Comparison of ENCODE assay signal across 14 cellular contexts in genomic region chr13:98468929-98469328, GRCh38.
DNase-seq lines count a peak whose midpoint lies in the region; ATAC-seq and TF ChIP-seq lines count a peak whose summit lies in the region.
"Had no signal": no experiment of that assay in that cellular context is flagged by ENCODE, and none has a peak within 500 bp of the region (broad histone marks: within the 10 kb centered on the region; RNA-seq: fewer than 3 reads in every experiment).

No MANE protein-coding gene starts in this region.

- peaks cover 30 to 84% of the 10 kb centered on the region in 2 experiments for H3K79me1 ChIP-seq in IMR-90 (ENCODE audit: low read depth in 1 of 2, low read length in 2 of 2)

- no peak overlapping the region for H3K23ac ChIP-seq in IMR-90 (ENCODE audit: low read depth, low read length)

- H3K9me3 Mint-ChIP-seq in activated CD8-positive, alpha-beta memory T cell treated with anti-CD3 and anti-CD28 coated beads, Interleukin-2, amount 10 ng/mL, durations not matched to agents 7 days and 5 days (ENCODE audit: low read depth): peaks cover under 1% of the 10 kb centered on the region
- H3K9me3 Mint-ChIP-seq in central memory CD8-positive, alpha-beta T cell: no peaks in the 10 kb centered on the region
- H3K9me3 Mint-ChIP-seq in neural progenitor cell: no peaks in the 10 kb centered on the region
- no peaks in the 10 kb centered on the region for H3K9me3 Mint-ChIP-seq in mesothelial cell of epicardium
- H3K9me3 Mint-ChIP-seq: IgD-negative memory B cell had no signal

- H2AK9ac ChIP-seq in IMR-90 (replicated peaks; ENCODE audit: low read depth, low read length, poor library complexity): peak overlapping the region; percentile 25

- H2BK20ac ChIP-seq in IMR-90 (ENCODE audit: low read depth, low read length): no peak overlapping the region

- peaks cover 47% of the 10 kb centered on the region for H3K36me3 Mint-ChIP-seq in activated CD8-positive, alpha-beta memory T cell treated with anti-CD3 and anti-CD28 coated beads, Interleukin-2, amount 10 ng/mL, durations not matched to agents 7 days and 5 days
- H3K36me3 Mint-ChIP-seq in central memory CD8-positive, alpha-beta T cell (ENCODE audit: insufficient read depth): peaks cover 29% of the 10 kb centered on the region
- H3K36me3 Mint-ChIP-seq in neural progenitor cell (peaks cover 37% of the 10 kb centered on the region), mesothelial cell of epicardium (peaks cover 35% of the 10 kb centered on the region)

- no peak overlapping the region for H3K4me3 Mint-ChIP-seq in activated CD8-positive, alpha-beta memory T cell treated with anti-CD3 and anti-CD28 coated beads, Interleukin-2, amount 10 ng/mL, durations not matched to agents 7 days and 5 days
- no peak overlapping the region for H3K4me3 Mint-ChIP-seq in central memory CD8-positive, alpha-beta T cell
- no peak overlapping the region for H3K4me3 Mint-ChIP-seq in neural progenitor cell
- no peak overlapping the region for H3K4me3 Mint-ChIP-seq in mesothelial cell of epicardium
- H3K4me3 Mint-ChIP-seq: CD4-positive, alpha-beta memory T cell; IgD-negative memory B cell had no signal

- H3K4me1 Mint-ChIP-seq in activated CD8-positive, alpha-beta memory T cell treated with anti-CD3 and anti-CD28 coated beads, Interleukin-2, amount 10 ng/mL, durations not matched to agents 7 days and 5 days: peaks cover 28% of the 10 kb centered on the region
- peaks cover 43% of the 10 kb centered on the region for H3K4me1 Mint-ChIP-seq in central memory CD8-positive, alpha-beta T cell
- H3K4me1 Mint-ChIP-seq in neural progenitor cell (peaks cover 12% of the 10 kb centered on the region), mesothelial cell of epicardium (peaks cover 1% of the 10 kb centered on the region)

- H3K4me1 ChIP-seq in IMR-90 (ENCODE audit: control insufficient read depth, insufficient read depth, low read length): 0 out of 2 replicates have a peak, but pooled peaks cover 3% of the 10 kb centered on the region
- peaks cover 6% of the 10 kb centered on the region for H3K4me1 ChIP-seq in neural progenitor cell
- H3K4me1 ChIP-seq in vagina: peaks cover 39% of the 10 kb centered on the region

- dilution Hi-C loops in IMR-90 (cut with HindIII; ENCODE audit: low sequenced_read_pairs, unreplicated experiment): loop anchor here (25.0 kb wide), 1 partner anchor 193 kb away; no protein-coding TSS in a partner anchor

- H3K27ac ChIP-seq in IMR-90 (ENCODE audit: insufficient read depth, low read length) (no peak overlapping the region), neural progenitor cell (no peak overlapping the region), vagina (no peak overlapping the region)

- H3K9me3 ChIP-seq in IMR-90 (ENCODE audit: control insufficient read depth, insufficient read depth, low read length) (no peaks in the 10 kb centered on the region), neural progenitor cell (ENCODE audit: low read depth) (no peaks in the 10 kb centered on the region), vagina (no peaks in the 10 kb centered on the region)

- ATAC-seq in activated CD8-positive, alpha-beta memory T cell treated with anti-CD3 and anti-CD28 coated beads, Interleukin-2, amount 10 ng/mL, durations not matched to agents 7 days and 5 days: no peak
- ATAC-seq in IMR-90 (ENCODE audit: low read depth) (no peak), HG03432 (IDR thresholded peaks at IDR 0.05; ENCODE audit: unreplicated experiment) (no peak)
- ATAC-seq in central memory CD8-positive, alpha-beta T cell (replicated peaks; ENCODE audit: extremely low read depth, poor library complexity, severe bottlenecking): no peak

- no peak overlapping the region for H3K4me3 ChIP-seq in IMR-90 (ENCODE audit: insufficient read depth, low read depth, low read length)
- H3K4me3 ChIP-seq in neural progenitor cell: no peak overlapping the region
- no peak overlapping the region for H3K4me3 ChIP-seq in vagina

- in situ Hi-C loops in IMR-90 (cut with MboI; ENCODE audit: low sequenced_read_pairs): no loop called here

- peaks cover 3% of the 10 kb centered on the region for H3F3A ChIP-seq in neural progenitor cell (ENCODE audit: low read depth)

- H3K27me3 ChIP-seq in IMR-90 (ENCODE audit: control insufficient read depth, insufficient read depth, low read length) (no peaks in the 10 kb centered on the region), neural progenitor cell (no peaks in the 10 kb centered on the region), vagina (no peaks in the 10 kb centered on the region)

- H2AFZ ChIP-seq in IMR-90 (replicated peaks; ENCODE audit: low read length, poor library complexity) (peak overlapping the region; percentile 59), neural progenitor cell (replicated peaks) (no peak overlapping the region)

- H3K9me1 ChIP-seq in IMR-90 (ENCODE audit: insufficient read depth, low read length): peaks cover 16% of the 10 kb centered on the region

- H3K56ac ChIP-seq in IMR-90 (ENCODE audit: extremely low read depth, insufficient read depth, low read length): no peak overlapping the region

- no peak overlapping the region for H4K8ac ChIP-seq in IMR-90 (ENCODE audit: low read depth in 2 of 2, low read length in 2 of 2)

- intact Hi-C loops in IMR-90 (cut with micrococcal nuclease) (loop anchor here (5.0 kb wide), 3 partner anchors 108 to 203 kb away; partner anchors contain the start of gene STK24), vagina (cut with DNase I) (no loop called here)

- no TSS peak for BruUV-seq in IMR-90 (replicated peaks; lab: Mats Ljungman, UMichigan)

- H4K5ac ChIP-seq in IMR-90 (ENCODE audit: low read depth, low read length): no peak overlapping the region

- peaks cover 43% of the 10 kb centered on the region for H3K79me2 ChIP-seq in neural progenitor cell (ENCODE audit: low read depth)

- no peak overlapping the region for H3K9ac ChIP-seq in IMR-90 (ENCODE audit: low read depth, low read length)
- H3K9ac ChIP-seq in neural progenitor cell: no peak overlapping the region

- no peak overlapping the region for H3K4ac ChIP-seq in IMR-90 (ENCODE audit: low read depth, low read length)

- H2BK120ac ChIP-seq in IMR-90 (ENCODE audit: low read depth, low read length): no peak overlapping the region

- no peaks in the 10 kb centered on the region for H3K27me3 Mint-ChIP-seq in activated CD8-positive, alpha-beta memory T cell treated with anti-CD3 and anti-CD28 coated beads, Interleukin-2, amount 10 ng/mL, durations not matched to agents 7 days and 5 days
- H3K27me3 Mint-ChIP-seq in central memory CD8-positive, alpha-beta T cell: no peaks in the 10 kb centered on the region
- H3K27me3 Mint-ChIP-seq in neural progenitor cell (ENCODE audit: insufficient read depth, low read depth) (peaks cover 2% of the 10 kb centered on the region), mesothelial cell of epicardium (ENCODE audit: low read depth) (no peaks in the 10 kb centered on the region)
- H3K27me3 Mint-ChIP-seq: CD4-positive, alpha-beta memory T cell; IgD-negative memory B cell had no signal

- H3K27ac Mint-ChIP-seq in activated CD8-positive, alpha-beta memory T cell treated with anti-CD3 and anti-CD28 coated beads, Interleukin-2, amount 10 ng/mL, durations not matched to agents 7 days and 5 days: peak overlapping the region; percentile 9
- H3K27ac Mint-ChIP-seq in central memory CD8-positive, alpha-beta T cell (ENCODE audit: low read depth): peak overlapping the region; percentile 9
- peak overlapping the region; percentile 24 for H3K27ac Mint-ChIP-seq in neural progenitor cell
- H3K27ac Mint-ChIP-seq in mesothelial cell of epicardium: no peak overlapping the region

- CTCF ChIA-PET in activated CD8-positive, alpha-beta memory T cell treated with anti-CD3 and anti-CD28 coated beads, Interleukin-2, amount 10 ng/mL, durations not matched to agents 7 days and 5 days (lab: Charles Lee): interaction anchor here (0.7 kb wide), 1 partner anchor 184 kb away, joined by 5 read pairs; no protein-coding TSS in a partner anchor
- CTCF ChIA-PET in IMR-90 (lab: Yijun Ruan, JAX): interaction anchor here (1.3 kb wide), 1 partner anchor 12 kb away, joined by 3 read pairs; no protein-coding TSS in a partner anchor

- H3K14ac ChIP-seq in IMR-90 (replicated peaks; ENCODE audit: low read depth, low read length): no peak overlapping the region

- no peak overlapping the region for H3K18ac ChIP-seq in IMR-90 (ENCODE audit: low read depth, low read length)

- H3K36me3 ChIP-seq in IMR-90 (ENCODE audit: control insufficient read depth, insufficient read depth, low read length): peaks cover 47% of the 10 kb centered on the region
- H3K36me3 ChIP-seq in neural progenitor cell: peaks cover 6% of the 10 kb centered on the region
- peaks cover 0 to 45% of the 10 kb centered on the region in 2 donors for H3K36me3 ChIP-seq in vagina

- H4K20me1 ChIP-seq in IMR-90 (ENCODE audit: insufficient read depth, low read length) (peaks cover 26% of the 10 kb centered on the region), neural progenitor cell (ENCODE audit: low read depth) (peaks cover 58% of the 10 kb centered on the region)

- TF ChIP-seq POLR2A in IMR-90 (IDR thresholded peaks at IDR 0.05; ENCODE audit: low read depth, low read length) (no peak), vagina (IDR thresholded peaks at IDR 0.05) (no peak)

- no peak overlapping the region for H2BK5ac ChIP-seq in IMR-90 (ENCODE audit: low read depth, low read length, poor library complexity, severe bottlenecking)

- no peak overlapping the region for H2AK5ac ChIP-seq in IMR-90 (ENCODE audit: low read depth, low read length)

- POLR2A ChIA-PET in IMR-90 (lab: Charles Lee; ENCODE audit: unreplicated experiment): no interaction called here

- WGBS in IMR-90 (ENCODE audit: extremely low coverage in 2 of 2, insufficient read length in 1 of 2), 2 experiments: 89% methylated on average over 18 of the region's 20 CpGs; no CpG with 5 or more reads in 1 of the 2 experiments

- no peak for DNase-seq in activated CD8-positive, alpha-beta memory T cell treated with anti-CD3 and anti-CD28 coated beads, Interleukin-2, amount 10 ng/mL, durations not matched to agents 7 days and 5 days
- no peak for DNase-seq in activated CD8-positive, alpha-beta memory T cell treated with anti-CD3 and anti-CD28 coated beads, Interleukin-2, amount 50 U/mL, for 48 hours
- DNase-seq in IMR-90 (no peak), neural progenitor cell (ENCODE audit: low spot score) (no peak), vagina (ENCODE audit: extremely low spot score in 2 of 2) (no peak), mesothelial cell of epicardium (ENCODE audit: low spot score in 2 of 2, unreplicated experiment in 2 of 2) (no peak)
- no peak for DNase-seq in central memory CD8-positive, alpha-beta T cell (ENCODE audit: low spot score in 2 of 2)
- DNase-seq: CD4-positive, alpha-beta memory T cell; H7; Kasumi-1; MM.1S; NCI-H2081 treated with DMSO at 0.1 percent for 48 hours had no signal

- no peak for TF ChIP-seq RAD21 in IMR-90 (IDR thresholded peaks at IDR 0.05; ENCODE audit: low read length)

- H3K4me2 ChIP-seq in IMR-90 (ENCODE audit: low read depth, low read length): no peak overlapping the region
- H3K4me2 ChIP-seq in neural progenitor cell: no peak overlapping the region

- no peak overlapping the region for H4K91ac ChIP-seq in IMR-90 (ENCODE audit: insufficient read depth, low read depth, low read length)

- TF ChIP-seq CTCF in IMR-90 (conservative IDR thresholded peaks at IDR 0.05; ENCODE audit: low read depth, low read length): no peak
- TF ChIP-seq CTCF in neural progenitor cell (IDR thresholded peaks at IDR 0.05): no peak
- TF ChIP-seq CTCF in vagina (IDR thresholded peaks at IDR 0.05): no peak
- no peak for TF ChIP-seq CTCF in mesothelial cell of epicardium (IDR thresholded peaks at IDR 0.05; ENCODE audit: unreplicated experiment)

- no peak overlapping the region for H2BK15ac ChIP-seq in IMR-90 (ENCODE audit: low read depth, low read length)
